In the genomic region with DNA sequence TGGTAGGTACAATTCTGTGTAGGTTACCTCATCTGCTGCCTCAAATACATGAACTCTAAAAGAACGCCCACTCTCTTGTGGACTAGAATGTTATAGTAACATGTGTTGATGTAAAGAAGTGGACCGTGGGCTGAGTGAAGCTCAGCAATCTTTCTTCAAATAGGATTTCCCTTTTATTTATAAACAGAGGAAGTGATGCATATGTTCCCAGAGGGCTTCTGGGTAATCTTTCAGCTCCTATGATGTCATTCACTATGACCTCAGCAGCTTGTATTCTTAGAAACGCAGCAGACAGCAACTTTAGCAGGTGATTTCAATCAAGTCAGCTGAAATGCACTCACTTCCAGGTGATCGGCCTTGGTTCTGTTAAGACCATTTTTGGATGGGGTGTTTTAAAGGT, we compare ENCODE assay signal across 12 cellular contexts. TPM values are rescaled to one million over a fixed set of nuclear protein-coding genes. Genes with fewer than 3 reads are reported as not detected.
A peak's percentile ranks its signal among the peaks of the same experiment; 100 is the strongest.
DNase-seq lines count a peak whose midpoint lies in the region; ATAC-seq and TF ChIP-seq lines count a peak whose summit lies in the region.
"Had no signal": no experiment of that assay in that cellular context is flagged by ENCODE, and none has a peak within 500 bp of the region (broad histone marks: within the 10 kb centered on the region; RNA-seq: fewer than 3 reads in every experiment).

No MANE protein-coding gene starts in this region.

- TF ChIP-seq CTCF in GM13976 (IDR thresholded peaks at IDR 0.05; ENCODE audit: borderline replicate concordance, control extremely low read depth, extremely low read depth, insufficient read depth, missing control alignments) (no peak), fibroblast of pulmonary artery (IDR thresholded peaks at IDR 0.05; ENCODE audit: low read length, missing control alignments) (no peak)

- DNase-seq in A172 (ENCODE audit: low spot score): peak; percentile 58
- peak; percentile 32 for DNase-seq in GM13976 (ENCODE audit: low spot score)
- peak; percentile 6 for DNase-seq in T-helper 2 cell treated with Interferon-gamma antibody and Interleukin-4, amounts not matched to agents 5 μg/mL and 100 μg/mL, for 36 hours (ENCODE audit: low spot score)
- peak; percentile 79 for DNase-seq in fibroblast of pulmonary artery (ENCODE audit: low read depth)
- DNase-seq in activated effector memory CD4-positive, alpha-beta T cell treated with anti-CD3 and anti-CD28 coated beads, Interleukin-2, amount 50 U/mL, for 16 hours: no peak
- no peak for DNase-seq in UCSD-AML1 (lab: John Stamatoyannopoulos, UW; ENCODE audit: unreplicated experiment)
- DNase-seq in GM19238 (ENCODE audit: insufficient read length, low spot score): no peak
- DNase-seq: activated CD8-positive, alpha-beta memory T cell treated with anti-CD3 and anti-CD28 coated beads, Interleukin-2, amount 50 U/mL, for 4 hours; NCI-H1048 had no signal

- peaks cover 6% of the 10 kb centered on the region for H3K4me1 Mint-ChIP-seq in T-helper 2 cell treated with Interferon-gamma antibody and Interleukin-4, amounts not matched to agents 5 μg/mL and 100 μg/mL, for 36 hours (ENCODE audit: low read depth)

- H3K27ac Mint-ChIP-seq in T-helper 2 cell treated with Interferon-gamma antibody and Interleukin-4, amounts not matched to agents 5 μg/mL and 100 μg/mL, for 36 hours: peak overlapping the region; percentile 46

- no peaks in the 10 kb centered on the region for H3K9me3 Mint-ChIP-seq in T-helper 2 cell treated with Interferon-gamma antibody and Interleukin-4, amounts not matched to agents 5 μg/mL and 100 μg/mL, for 36 hours

- in situ Hi-C loops in GM13976 (cut with MboI; ENCODE audit: low sequenced_read_pairs, unreplicated experiment): no loop called here

- H3K4me3 ChIP-seq in fibroblast of pulmonary artery (replicated peaks; ENCODE audit: low read depth, low read length): no peak overlapping the region
- H3K4me3 ChIP-seq: BLaER1 treated with 17β-estradiol and CSF1 and Interleukin-3, amounts not matched to agents 10 nM and 100 nM; SJCRH30 had no signal

- H3K4me3 Mint-ChIP-seq in T-helper 2 cell treated with Interferon-gamma antibody and Interleukin-4, amounts not matched to agents 5 μg/mL and 100 μg/mL, for 36 hours: no peak overlapping the region

- peaks cover 39% of the 10 kb centered on the region for H3K36me3 Mint-ChIP-seq in T-helper 2 cell treated with Interferon-gamma antibody and Interleukin-4, amounts not matched to agents 5 μg/mL and 100 μg/mL, for 36 hours (ENCODE audit: low read depth)

- H3K27me3 Mint-ChIP-seq in T-helper 2 cell treated with Interferon-gamma antibody and Interleukin-4, amounts not matched to agents 5 μg/mL and 100 μg/mL, for 36 hours (ENCODE audit: low read depth): no peaks in the 10 kb centered on the region

- ATAC-seq in GM21367 (IDR thresholded peaks at IDR 0.05; ENCODE audit: unreplicated experiment): no peak

RNA-seq across cellular contexts. Expression of a gene that starts 14.4 kb away (rescaled TPM):
- total RNA-seq in A172 (2014; rRNA removed; shearing (Covaris generic)): 0.59 and 0.79 TPM in 2 replicates

Comparison
In these comparisons a context has a peak if more than half of its experiments do, and no peak if none do; other contexts are left out.
1. DNase-seq: peak in A172 (single experiment), GM13976 (single experiment), T-helper 2 cell treated with Interferon-gamma antibody and Interleukin-4, amounts not matched to agents 5 μg/mL and 100 μg/mL, for 36 hours (single experiment) and fibroblast of pulmonary artery (single experiment); none in activated effector memory CD4-positive, alpha-beta T cell treated with anti-CD3 and anti-CD28 coated beads, Interleukin-2, amount 50 U/mL, for 16 hours (single experiment), UCSD-AML1 (single experiment) and GM19238 (single experiment).